ENCODE assay signal across 8 cellular contexts in the genomic region with DNA sequence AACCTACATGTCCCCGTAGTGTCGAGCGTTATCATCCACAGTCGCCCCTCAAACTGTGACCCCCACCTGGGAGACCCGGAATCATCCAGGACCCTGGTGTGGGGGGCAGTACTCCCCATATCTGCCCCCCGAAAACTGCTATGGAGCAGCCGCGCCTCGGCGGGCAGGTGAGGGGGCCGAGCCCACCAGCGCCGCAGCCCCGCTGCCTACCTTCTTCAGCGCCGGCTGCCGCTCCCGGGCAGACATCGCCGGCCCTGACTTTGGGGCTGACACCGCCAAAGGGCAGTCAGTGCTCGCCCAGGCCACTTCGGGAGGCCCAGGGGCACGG. TPM values are rescaled to one million over a fixed set of nuclear protein-coding genes. Genes with fewer than 3 reads are reported as not detected.
DNase-seq lines count a peak whose midpoint lies in the region; ATAC-seq and TF ChIP-seq lines count a peak whose summit lies in the region.

No MANE protein-coding gene starts in this region.

- ATAC-seq in gastroesophageal sphincter = no peak
- ATAC-seq in GM18519 (IDR thresholded peaks at IDR 0.05; ENCODE audit: low FRiP score, unreplicated experiment) = no peak

- peaks cover 10% of the 10 kb centered on the region for H3K4me1 Mint-ChIP-seq in T-helper 1 cell treated with Interleukin-12 subunit alpha and Interleukin-12 subunit beta and Interleukin-4 antibody, amounts not matched to agents 30 μg/mL and 1 μg/mL, for 36 hours (ENCODE audit: low read depth)
- H3K4me1 Mint-ChIP-seq in endothelial cell (ENCODE audit: unreplicated experiment) = peaks cover 12% of the 10 kb centered on the region

- in situ Hi-C loops in GM13977 (cut with MboI; ENCODE audit: low pct_unique_long_range_greater_than_20kb, low sequenced_read_pairs, unreplicated experiment) = no loop called here

- H3K27me3 ChIP-seq in gastroesophageal sphincter = no peaks in the 10 kb centered on the region

- TF ChIP-seq CTCF in GM13977 (IDR thresholded peaks at IDR 0.05; ENCODE audit: extremely low read depth, insufficient read depth, missing control alignments) (no peak), gastroesophageal sphincter (IDR thresholded peaks at IDR 0.05) (no peak), endothelial cell (IDR thresholded peaks at IDR 0.05; ENCODE audit: unreplicated experiment) (no peak)

- H3K36me3 Mint-ChIP-seq in T-helper 1 cell treated with Interleukin-12 subunit alpha and Interleukin-12 subunit beta and Interleukin-4 antibody, amounts not matched to agents 30 μg/mL and 1 μg/mL, for 36 hours (ENCODE audit: low read depth) = no peaks in the 10 kb centered on the region
- no peaks in the 10 kb centered on the region for H3K36me3 Mint-ChIP-seq in endothelial cell (ENCODE audit: low read depth, unreplicated experiment)

- H3K27me3 Mint-ChIP-seq in T-helper 1 cell treated with Interleukin-12 subunit alpha and Interleukin-12 subunit beta and Interleukin-4 antibody, amounts not matched to agents 30 μg/mL and 1 μg/mL, for 36 hours (ENCODE audit: low read depth) = peaks cover 68% of the 10 kb centered on the region
- H3K27me3 Mint-ChIP-seq in endothelial cell (ENCODE audit: unreplicated experiment) = peaks cover 13% of the 10 kb centered on the region

- no CpG with 5 or more reads among the region's 24 CpGs for WGBS in gastroesophageal sphincter (ENCODE audit: low coverage in 1 of 2), 2 donors

- peak overlapping the region; percentile 52 for H3K4me3 Mint-ChIP-seq in T-helper 1 cell treated with Interleukin-12 subunit alpha and Interleukin-12 subunit beta and Interleukin-4 antibody, amounts not matched to agents 30 μg/mL and 1 μg/mL, for 36 hours
- H3K4me3 Mint-ChIP-seq in endothelial cell (ENCODE audit: unreplicated experiment) = no peak overlapping the region

- DNase-seq in GM13977 (ENCODE audit: low spot score) (peak; percentile 9), skeletal muscle cell (ENCODE audit: low read depth) (no peak), endothelial cell (ENCODE audit: low spot score) (no peak), hepatic stellate cell (ENCODE audit: low spot score) (no peak)
- no peak for DNase-seq in central memory CD4-positive, alpha-beta T cell

- H3K36me3 ChIP-seq in gastroesophageal sphincter = no peaks in the 10 kb centered on the region

- peak overlapping the region; percentile 80 to 93 for H3K4me3 ChIP-seq in gastroesophageal sphincter
- peak overlapping the region; percentile 72 for H3K4me3 ChIP-seq in skeletal muscle cell (ENCODE audit: low read depth, low read length)

- H3K27ac ChIP-seq in gastroesophageal sphincter = peak overlapping the region; percentile 60 to 88 (median 85)

- no peak for TF ChIP-seq POLR2A in gastroesophageal sphincter (IDR thresholded peaks at IDR 0.05)

- H3K27ac Mint-ChIP-seq in T-helper 1 cell treated with Interleukin-12 subunit alpha and Interleukin-12 subunit beta and Interleukin-4 antibody, amounts not matched to agents 30 μg/mL and 1 μg/mL, for 36 hours = no peak overlapping the region
- H3K27ac Mint-ChIP-seq in endothelial cell (ENCODE audit: unreplicated experiment) = no peak overlapping the region

- TF ChIP-seq EP300 in gastroesophageal sphincter (IDR thresholded peaks at IDR 0.05) = no peak

- peaks cover 0 to 37% (median 0%) of the 10 kb centered on the region in 3 donors for H3K4me1 ChIP-seq in gastroesophageal sphincter

- no peaks in the 10 kb centered on the region for H3K9me3 Mint-ChIP-seq in T-helper 1 cell treated with Interleukin-12 subunit alpha and Interleukin-12 subunit beta and Interleukin-4 antibody, amounts not matched to agents 30 μg/mL and 1 μg/mL, for 36 hours
- H3K9me3 Mint-ChIP-seq in endothelial cell (ENCODE audit: unreplicated experiment) = no peaks in the 10 kb centered on the region

- no peaks in the 10 kb centered on the region for H3K9me3 ChIP-seq in gastroesophageal sphincter

RNA-seq across cellular contexts. Expression of a gene that starts 0.8 kb away (rescaled TPM):
- total RNA-seq in gastroesophageal sphincter = 10 to 100 TPM in 1 of 4 donors, 1 to 10 TPM in 3; 5.3 to 34.6 (median 7.0) TPM
- 0.36 TPM for total RNA-seq in endothelial cell (ENCODE audit: unreplicated experiment)
